Comparison of ENCODE assay signal across 15 cellular contexts in the genomic region with DNA sequence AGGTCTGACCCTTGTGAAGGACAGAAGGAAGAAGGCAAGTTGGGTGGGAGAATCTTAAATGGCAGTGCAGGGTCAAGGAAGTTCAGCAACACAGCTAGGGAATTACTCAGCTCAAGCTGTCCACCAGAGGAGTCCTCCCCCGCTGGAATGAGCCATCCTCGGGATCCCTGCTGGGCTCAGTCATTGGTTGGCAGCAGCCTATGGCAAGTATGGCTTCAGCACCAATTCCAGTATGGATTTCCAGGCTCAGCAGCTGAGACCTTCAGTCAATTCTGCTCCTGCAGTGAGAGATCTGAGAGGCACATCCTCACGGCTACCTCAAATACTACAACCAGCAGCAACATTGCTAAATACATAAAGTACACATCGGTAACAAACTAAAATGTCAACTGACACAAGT.
DNase-seq lines count a peak whose midpoint lies in the region; TF ChIP-seq lines count a peak whose summit lies in the region.
"Had no signal": no experiment of that assay in that cellular context is flagged by ENCODE, and none has a peak within 500 bp of the region (broad histone marks: within the 10 kb centered on the region; RNA-seq: fewer than 3 reads in every experiment).

No MANE protein-coding gene starts in this region.

- H3K4me3 Mint-ChIP-seq in endodermal cell, result no peak overlapping the region
- H3K4me3 Mint-ChIP-seq: B cell; CD8-positive, alpha-beta T cell had no signal

- DNase-seq in EL, result peak; percentile 8
- DNase-seq in RKO (ENCODE audit: low spot score), result peak; percentile 20
- peak; percentile 54 for DNase-seq in endodermal cell
- DNase-seq in vagina (ENCODE audit: extremely low spot score in 2 of 2), result no peak
- DNase-seq in NOMO-1 (lab: John Stamatoyannopoulos, UW; ENCODE audit: unreplicated experiment in 2 of 2), result no peak
- DNase-seq in NCI-H1694 (lab: John Stamatoyannopoulos, UW), result no peak
- DNase-seq in SW 1271 (lab: John Stamatoyannopoulos, UW), result no peak
- DNase-seq: CD8-positive, alpha-beta T cell; COR-L47; DMS 273 treated with DMSO at 0.1 percent for 48 hours; DMS53; GM23248 had no signal

- 95 to 100% methylated on average over 1 to 4 of the region's 4 CpGs for WGBS in endodermal cell (ENCODE audit: insufficient coverage in 1 of 2, insufficient read length in 1 of 2), 2 experiments

- H3K36me3 ChIP-seq in endodermal cell (ENCODE audit: control insufficient read depth, insufficient read depth, low read length) (no peaks in the 10 kb centered on the region), vagina (no peaks in the 10 kb centered on the region)
- H3K36me3 ChIP-seq: BLaER1 treated with 17β-estradiol and CSF1 and Interleukin-3, amounts not matched to agents 10 nM and 100 nM; HAP-1 had no signal

- no peaks in the 10 kb centered on the region for H3K27me3 Mint-ChIP-seq in endodermal cell (ENCODE audit: insufficient read depth)
- H3K27me3 Mint-ChIP-seq: B cell had no signal

- no peaks in the 10 kb centered on the region for H3K27me3 ChIP-seq in endodermal cell (ENCODE audit: control insufficient read depth, insufficient read depth, low read length, poor library complexity, severe bottlenecking)
- no peaks in the 10 kb centered on the region for H3K27me3 ChIP-seq in vagina
- H3K27me3 ChIP-seq: BLaER1 treated with 17β-estradiol and CSF1 and Interleukin-3, amounts not matched to agents 10 nM and 100 nM had no signal

- H3K27ac ChIP-seq in endodermal cell (ENCODE audit: low read depth, low read length), result no peak overlapping the region
- H3K27ac ChIP-seq in vagina, result peak overlapping the region; percentile 12
- H3K27ac ChIP-seq: BLaER1 treated with 17β-estradiol and CSF1 and Interleukin-3, amounts not matched to agents 10 nM and 100 nM; GM23248 had no signal

- peaks cover 7% of the 10 kb centered on the region for H3K4me1 Mint-ChIP-seq in endodermal cell
- H3K4me1 Mint-ChIP-seq: B cell had no signal

- no peaks in the 10 kb centered on the region for H3K36me3 Mint-ChIP-seq in endodermal cell (ENCODE audit: low read depth)
- H3K36me3 Mint-ChIP-seq: CD8-positive, alpha-beta T cell had no signal

- H3K27ac Mint-ChIP-seq in endodermal cell, result no peak overlapping the region
- H3K27ac Mint-ChIP-seq: B cell; CD8-positive, alpha-beta T cell had no signal

- H3K4me3 ChIP-seq in endodermal cell (ENCODE audit: low read length) (no peak overlapping the region), vagina (no peak overlapping the region)
- H3K4me3 ChIP-seq: BLaER1 treated with 17β-estradiol and CSF1 and Interleukin-3, amounts not matched to agents 10 nM and 100 nM; GM23248; HAP-1 had no signal

- TF ChIP-seq CTCF in endodermal cell (conservative IDR thresholded peaks at IDR 0.05), result no peak
- TF ChIP-seq CTCF in vagina (IDR thresholded peaks at IDR 0.05), result no peak

- intact Hi-C loops in vagina (cut with DNase I), result no loop called here

- H3K9ac ChIP-seq in endodermal cell (ENCODE audit: extremely low read depth, low read length, poor library complexity, severe bottlenecking), result no peak overlapping the region
- H3K9ac ChIP-seq: BLaER1 treated with 17β-estradiol and CSF1 and Interleukin-3, amounts not matched to agents 10 nM and 100 nM; GM23248 had no signal

- no peak for TF ChIP-seq POLR2A in vagina (IDR thresholded peaks at IDR 0.05)

- H3K4me1 ChIP-seq in endodermal cell (ENCODE audit: control insufficient read depth, insufficient read depth, low read length) (no peaks in the 10 kb centered on the region), vagina (no peaks in the 10 kb centered on the region)
- H3K4me1 ChIP-seq: HAP-1 had no signal

- H3K9me3 ChIP-seq in endodermal cell (ENCODE audit: control insufficient read depth, low read length) (peaks cover 9% of the 10 kb centered on the region), vagina (no peaks in the 10 kb centered on the region)
- H3K9me3 ChIP-seq: HAP-1 had no signal

- no peaks in the 10 kb centered on the region for H3K9me3 Mint-ChIP-seq in endodermal cell

Comparison
In these comparisons a context has a peak if more than half of its experiments do, and no peak if none do; other contexts are left out.
1. DNase-seq: peak in EL (single experiment), RKO (single experiment) and endodermal cell (single experiment); none in vagina (0 of 2), NOMO-1 (0 of 2), NCI-H1694 (single experiment) and SW 1271 (0 of 2).